ENCODE assay signal across 8 cellular contexts in the genomic region with DNA sequence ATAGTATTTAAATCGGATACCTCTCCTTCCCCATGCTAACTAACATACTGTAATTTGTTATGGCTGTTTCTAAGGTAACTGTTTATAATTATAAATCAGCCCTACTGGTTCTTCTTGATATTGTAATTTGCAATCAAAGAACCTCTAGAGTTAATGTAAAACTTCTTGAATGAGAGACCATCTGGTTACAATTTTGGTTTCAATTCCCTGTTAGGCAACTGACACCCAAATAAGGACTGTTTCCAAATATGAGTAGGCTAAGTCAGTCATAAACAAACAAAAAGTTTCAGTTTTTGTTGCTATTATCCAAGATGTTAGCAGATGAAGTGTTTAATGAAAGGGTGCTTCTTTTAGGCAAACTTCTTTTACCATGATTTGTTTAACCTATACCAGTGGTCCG.
DNase-seq lines count a peak whose midpoint lies in the region; ATAC-seq and TF ChIP-seq lines count a peak whose summit lies in the region.

No MANE protein-coding gene starts in this region.

- H3K4me1 ChIP-seq in heart left ventricle (peaks cover 5 to 64% (median 46%) of the 10 kb centered on the region in 12 donors), PC-9 (replicated peaks; ENCODE audit: insufficient read depth) (no peaks in the 10 kb centered on the region)

- H2AFZ ChIP-seq in PC-9: no peak overlapping the region

- POLR2A ChIA-PET in naive thymus-derived CD8-positive, alpha-beta T cell (lab: Charles Lee): no interaction called here
- POLR2A ChIA-PET in PC-9 (lab: Charles Lee; ENCODE audit: unreplicated experiment): no interaction called here

- no peak overlapping the region for H3K4me2 ChIP-seq in PC-9

- H3K9me3 ChIP-seq in heart left ventricle (no peaks in the 10 kb centered on the region), PC-9 (ENCODE audit: insufficient read depth, low read depth) (no peaks in the 10 kb centered on the region)

- H3K36me3 ChIP-seq in heart left ventricle: peaks cover 0 to 5% (median 0%) of the 10 kb centered on the region in 9 donors
- no peaks in the 10 kb centered on the region for H3K36me3 ChIP-seq in PC-9 (ENCODE audit: low read depth)

- H3K4me3 Mint-ChIP-seq in naive thymus-derived CD8-positive, alpha-beta T cell: no peak overlapping the region

- H3K4me1 Mint-ChIP-seq in naive thymus-derived CD8-positive, alpha-beta T cell: peaks cover 0 to 15% (median 0%) of the 10 kb centered on the region in 4 donors

- no peaks in the 10 kb centered on the region for H3K79me2 ChIP-seq in PC-9 (ENCODE audit: low read depth)

- H3K27me3 ChIP-seq in heart left ventricle (no peaks in the 10 kb centered on the region), PC-9 (ENCODE audit: insufficient read depth, low read depth) (no peaks in the 10 kb centered on the region)

- 18 to 43% (median 32%) methylated on average over 2 of the region's 2 CpGs for WGBS in heart left ventricle, 4 donors

- peak; percentile 98 for ATAC-seq in GM21423 (IDR thresholded peaks at IDR 0.05; ENCODE audit: unreplicated experiment)
- peak; percentile 98 for ATAC-seq in HG03565 (IDR thresholded peaks at IDR 0.05; ENCODE audit: unreplicated experiment)
- ATAC-seq in heart left ventricle: peak in 3 of 4 donors; percentile 23 to 36 (median 33)
- ATAC-seq in naive thymus-derived CD8-positive, alpha-beta T cell: no peak

- peaks cover 0 to 2% (median 0%) of the 10 kb centered on the region in 9 donors for H3K9me3 Mint-ChIP-seq in naive thymus-derived CD8-positive, alpha-beta T cell

- H3K27me3 Mint-ChIP-seq in naive thymus-derived CD8-positive, alpha-beta T cell: peaks cover 0 to 4% (median 0%) of the 10 kb centered on the region in 5 donors

- no peaks in the 10 kb centered on the region for H4K20me1 ChIP-seq in PC-9 (ENCODE audit: insufficient read depth)

- TF ChIP-seq CTCF in heart left ventricle (IDR thresholded peaks at IDR 0.05): no peak
- TF ChIP-seq CTCF in PC-9 (conservative IDR thresholded peaks at IDR 0.05): no peak

- H3K36me3 Mint-ChIP-seq in naive thymus-derived CD8-positive, alpha-beta T cell: no peaks in the 10 kb centered on the region

- H3F3A ChIP-seq in PC-9 (ENCODE audit: insufficient read depth, low read depth): no peaks in the 10 kb centered on the region

- CTCF ChIA-PET in PC-9 (lab: Charles Lee): interaction anchor here (0.5 kb wide), 1 partner anchor 135 kb away, joined by 4 read pairs; no protein-coding TSS in a partner anchor

- H3K27ac ChIP-seq in heart left ventricle (peak overlapping the region in 11 of 12 donors; percentile 2 to 79 (median 46)), PC-9 (no peak overlapping the region)

- H3K9me2 ChIP-seq in PC-9 (ENCODE audit: insufficient read depth): no peaks in the 10 kb centered on the region

- DNase-seq in EH (ENCODE audit: low read depth) (peak; percentile 82), heart left ventricle (no peak), HUDEP-2 (lab: John Stamatoyannopoulos, UW; ENCODE audit: unreplicated experiment in 76 of 76) (no peak), occipital lobe (lab: John Stamatoyannopoulos, UW) (no peak), PC-9 (no peak)
- DNase-seq in naive thymus-derived CD8-positive, alpha-beta T cell: no peak

- no TSS peak for BruUV-seq in PC-9 (replicated peaks; lab: Mats Ljungman, UMichigan)

- peak overlapping the region in 7 of 12 donors; percentile 3 to 19 (median 9) for H3K4me3 ChIP-seq in heart left ventricle
- H3K4me3 ChIP-seq in PC-9: no peak overlapping the region

- intact Hi-C loops in heart left ventricle (cut with DNase I): no loop called here
- intact Hi-C loops in PC-9 (cut with micrococcal nuclease; ENCODE audit: unreplicated experiment): no loop called here

- H3K27ac Mint-ChIP-seq in naive thymus-derived CD8-positive, alpha-beta T cell: no peak overlapping the region

- TF ChIP-seq POLR2A in heart left ventricle (IDR thresholded peaks at IDR 0.05): no peak

Comparison
In these comparisons a context has a peak if more than half of its experiments do, and no peak if none do; other contexts are left out.
1. ATAC-seq: peak in GM21423 (single experiment), HG03565 (single experiment) and heart left ventricle (3 of 4); none in naive thymus-derived CD8-positive, alpha-beta T cell (0 of 2).